13 cellular contexts compared by ENCODE assay signal in genomic region chr10:17237163-17237562, GRCh38.
"Had no signal": no experiment of that assay in that cellular context is flagged by ENCODE, and none has a peak within 500 bp of the region (broad histone marks: within the 10 kb centered on the region; RNA-seq: fewer than 3 reads in every experiment).

No MANE protein-coding gene starts in this region.

- H3K4me3 ChIP-seq: right atrium auricular region had no signal

- H3K27ac ChIP-seq: brain microvascular endothelial cell had no signal

- H3K9me3 ChIP-seq: right atrium auricular region had no signal

- H3K27me3 ChIP-seq: brain microvascular endothelial cell, right atrium auricular region had no signal

- DNase-seq: activated CD4-positive, alpha-beta T cell treated with anti-CD3 and anti-CD28 coated beads for 48 hours; activated CD8-positive, alpha-beta T cell treated with anti-CD3 and anti-CD28 coated beads for 36 hours; activated gamma-delta T cell; activated T-cell treated with anti-CD3 and anti-CD28 coated beads, Interleukin-2, amount 50 U/mL, for 48 hours; amniotic stem cell; brain microvascular endothelial cell; endodermal cell; erythroblast; naive B cell; small intestine; stimulated activated CD4-positive, alpha-beta T cell treated with anti-CD3 and anti-CD28 coated beads, Interleukin-4, amount 100 ng/mL, for 4 hours; stimulated activated CD8-positive, alpha-beta memory T cell treated with anti-CD3 and anti-CD28 coated beads, Interleukin-4, amount 100 ng/mL, for 48 hours had no signal
